In genomic region chr10:113126506-113127192, GRCh38 we compare ENCODE assay signal across 8 cellular contexts.
DNase-seq lines count a peak whose midpoint lies in the region; ATAC-seq and TF ChIP-seq lines count a peak whose summit lies in the region.

No MANE protein-coding gene starts in this region.

- H3K9me3 ChIP-seq in HCT116 (ENCODE audit: control insufficient read depth in 1 of 2, insufficient read depth in 1 of 2, low read depth in 1 of 2, low read length in 2 of 2) (no peaks in the 10 kb centered on the region), PC-9 (ENCODE audit: insufficient read depth, low read depth) (no peaks in the 10 kb centered on the region), gastroesophageal sphincter (no peaks in the 10 kb centered on the region), thyroid gland (no peaks in the 10 kb centered on the region)

- H3K36me3 ChIP-seq in HCT116 (ENCODE audit: control insufficient read depth in 1 of 2, insufficient read depth in 2 of 2, low read length in 2 of 2) (peaks cover 0 to 7% of the 10 kb centered on the region in 2 experiments; a peak in 1 of 4 replicates), PC-9 (ENCODE audit: low read depth) (no peaks in the 10 kb centered on the region), gastroesophageal sphincter (no peaks in the 10 kb centered on the region), thyroid gland (no peaks in the 10 kb centered on the region)

- H3K4me2 ChIP-seq in HCT116 (ENCODE audit: low read length) (no peak overlapping the region), PC-9 (peak overlapping the region; percentile 83)

- H3K4me3 ChIP-seq in HCT116 (replicated peaks in 1 of 2; ENCODE audit: low read depth in 1 of 2, low read length in 2 of 2) (no peak overlapping the region), PC-9 (peak overlapping the region; percentile 51; the same call in 1 of the 2 replicates), gastroesophageal sphincter (peak overlapping the region in 1 of 2 donors; percentile 40), thyroid gland (replicated peaks in 1 of 3) (peak overlapping the region in 1 of 3 donors; percentile 9)

- no peaks in the 10 kb centered on the region; the same call in 1 of the 2 replicates for H3F3A ChIP-seq in PC-9 (ENCODE audit: insufficient read depth, low read depth)

- H3K4me1 ChIP-seq in HCT116 (ENCODE audit: control insufficient read depth in 1 of 2, insufficient read depth in 2 of 2, low read length in 2 of 2), result no peaks in the 10 kb centered on the region
- H3K4me1 ChIP-seq in PC-9 (replicated peaks; ENCODE audit: insufficient read depth), result peaks cover 20% of the 10 kb centered on the region
- peaks cover 0 to 29% (median 0%) of the 10 kb centered on the region in 3 donors for H3K4me1 ChIP-seq in gastroesophageal sphincter
- H3K4me1 ChIP-seq in thyroid gland, result peaks cover 0 to 6% of the 10 kb centered on the region in 2 donors

- H3K9me2 ChIP-seq in HCT116 (ENCODE audit: insufficient read depth) (no peaks in the 10 kb centered on the region), PC-9 (ENCODE audit: insufficient read depth) (no peaks in the 10 kb centered on the region)

- H4K20me1 ChIP-seq in HCT116 (ENCODE audit: insufficient read depth) (peaks cover 37% of the 10 kb centered on the region), PC-9 (ENCODE audit: insufficient read depth) (no peaks in the 10 kb centered on the region)

- TF ChIP-seq EP300 in gastroesophageal sphincter (IDR thresholded peaks at IDR 0.05), result no peak

- H3K79me2 ChIP-seq in HCT116 (ENCODE audit: insufficient read depth, low read length) (peaks cover 97% of the 10 kb centered on the region), PC-9 (ENCODE audit: low read depth) (no peaks in the 10 kb centered on the region)

- ATAC-seq in HCT116 (peak; percentile 75), gastroesophageal sphincter (peak; percentile 89)

- intact Hi-C loops in HCT116 (cut with micrococcal nuclease) (no loop called here), PC-9 (cut with micrococcal nuclease; ENCODE audit: unreplicated experiment) (loop anchor here (1.0 to 10.0 kb wide), 6 partner anchors 174 to 649 kb away; no protein-coding TSS in a partner anchor), thyroid gland (cut with DNase I) (loop anchor here (10.0 kb wide), 2 partner anchors 182 to 412 kb away; no protein-coding TSS in a partner anchor)

- DNase-seq in HCT116 (ENCODE audit: low read depth, low spot score) (no peak), PC-9 (peak in 1 of 2 experiments; percentile 63), nucleus accumbens (lab: John Stamatoyannopoulos, UW) (peak in 49 of 56 donors; percentile 12 to 81 (median 51)), thyroid gland (peak; percentile 74 to 78), GM19240 (ENCODE audit: insufficient read length, low spot score) (no peak)
- DNase-seq in activated naive CD4-positive, alpha-beta T cell treated with anti-CD3 and anti-CD28 coated beads, Interleukin-2, amount 50 U/mL, for 16 hours, result peak; percentile 51

- TF ChIP-seq POLR2A in HCT116 (IDR thresholded peaks at IDR 0.05; ENCODE audit: borderline replicate concordance, extremely low read depth, insufficient read depth, insufficient read length) (no peak), gastroesophageal sphincter (IDR thresholded peaks at IDR 0.05) (no peak), thyroid gland (IDR thresholded peaks at IDR 0.05) (no peak)

- 18 to 26% methylated on average over 4 to 10 of the region's 50 CpGs for WGBS in gastroesophageal sphincter (ENCODE audit: low coverage in 1 of 2), 2 donors
- 4 to 8% methylated on average over 36 to 45 of the region's 50 CpGs for WGBS in thyroid gland, 2 donors

- TF ChIP-seq CTCF in C4-2B (conservative IDR thresholded peaks at IDR 0.05) (peak; percentile 99), HCT116 (IDR thresholded peaks at IDR 0.05 in 2 of 3, conservative IDR thresholded peaks at IDR 0.05 in 1 of 3; ENCODE audit: borderline replicate concordance in 1 of 3, insufficient read depth in 1 of 3, low read depth in 2 of 3, low read length in 2 of 3) (peak in 2 of 3 experiments; percentile 12 to 32; a peak in 3 of 6 replicates), PC-9 (conservative IDR thresholded peaks at IDR 0.05) (peak; percentile 42; the same call in 1 of the 2 replicates), gastroesophageal sphincter (IDR thresholded peaks at IDR 0.05) (peak; percentile 60 to 92 (median 86)), thyroid gland (IDR thresholded peaks at IDR 0.05) (peak in 5 of 6 experiments; percentile 25 to 86 (median 65))

- H2AFZ ChIP-seq in HCT116 (ENCODE audit: low read depth, low read length, poor library complexity, severe bottlenecking) (no peak overlapping the region), PC-9 (no peak overlapping the region)

- CTCF ChIA-PET in HCT116 (lab: Charles Lee) (no interaction called here), PC-9 (lab: Charles Lee) (interaction anchor here (0.6 to 0.7 kb wide), 3 partner anchors 10 to 310 kb away, joined by 3 to 7 read pairs (median 6); no protein-coding TSS in a partner anchor)

- BruUV-seq in HCT116 (replicated peaks; lab: Mats Ljungman, UMichigan), result no TSS peak
- BruUV-seq in PC-9 (replicated peaks; lab: Mats Ljungman, UMichigan), result no TSS peak

- POLR2A ChIA-PET in HCT116 (lab: Charles Lee) (no interaction called here), PC-9 (lab: Charles Lee; ENCODE audit: unreplicated experiment) (no interaction called here)

- no peak overlapping the region for H3K9ac ChIP-seq in HCT116 (ENCODE audit: low read length)

- peak; percentile 33; the same call in 1 of the 2 replicates for TF ChIP-seq RAD21 in HCT116 (IDR thresholded peaks at IDR 0.05; ENCODE audit: low read depth)

- no peaks in the 10 kb centered on the region for H3K27me3 ChIP-seq in HCT116 (ENCODE audit: insufficient read depth, low read length)
- H3K27me3 ChIP-seq in PC-9 (ENCODE audit: insufficient read depth, low read depth), result no peaks in the 10 kb centered on the region
- no peaks in the 10 kb centered on the region for H3K27me3 ChIP-seq in gastroesophageal sphincter
- H3K27me3 ChIP-seq in thyroid gland, result no peaks in the 10 kb centered on the region

- RAD21 ChIA-PET in HCT116 (lab: Charles Lee; ENCODE audit: low non-redundant PET in 1 of 2, low total read pairs in 2 of 2, uncharacterized antibody in 2 of 2, unreplicated experiment in 2 of 2), result no interaction called here

- H3K27ac ChIP-seq in C4-2B (no peak overlapping the region), HCT116 (ENCODE audit: low read depth, low read length) (no peak overlapping the region), PC-9 (no peak overlapping the region), gastroesophageal sphincter (peak overlapping the region in 1 of 4 donors; percentile 52), thyroid gland (peak overlapping the region in 1 of 3 donors; percentile 17)

TF ChIP-seq in HCT116, 20 proteins besides CTCF, POLR2A, EP300 and RAD21:
- no peak for TF ChIP-seq CEBPB (IDR thresholded peaks at IDR 0.05; ENCODE audit: low read depth)
- TF ChIP-seq EGR1 (IDR thresholded peaks at IDR 0.05; ENCODE audit: low read depth), result no peak
- no peak for TF ChIP-seq JUND (IDR thresholded peaks at IDR 0.05)
- TF ChIP-seq ATF3 (IDR thresholded peaks at IDR 0.05), result no peak
- TF ChIP-seq REST (IDR thresholded peaks at IDR 0.05; ENCODE audit: low read depth), result no peak
- TF ChIP-seq ZFX (IDR thresholded peaks at IDR 0.05), result no peak
- no peak for TF ChIP-seq SRF (IDR thresholded peaks at IDR 0.05; ENCODE audit: low read depth)
- no peak for TF ChIP-seq MAX (IDR thresholded peaks at IDR 0.05)

Comparison
In these comparisons a context has a peak if more than half of its experiments do, and no peak if none do; other contexts are left out.
1. CTCF ChIP-seq: peak in every context shown above with its lines; median percentile 99 in C4-2B; 86 in gastroesophageal sphincter; 65 in thyroid gland; 42 in PC-9; 22 in HCT116.
2. DNase-seq: peak in activated naive CD4-positive, alpha-beta T cell treated with anti-CD3 and anti-CD28 coated beads, Interleukin-2, amount 50 U/mL, for 16 hours (single experiment), nucleus accumbens (49 of 56) and thyroid gland (2 of 2); none in HCT116 (single experiment) and GM19240 (single experiment).